Comparison of ENCODE assay signal across 7 cellular contexts in genomic region chr1:7954683-7955082, GRCh38. TPM values are rescaled to one million over a fixed set of nuclear protein-coding genes. Genes with fewer than 3 reads are reported as not detected.
DNase-seq lines count a peak whose midpoint lies in the region; ATAC-seq, FAIRE-seq and TF ChIP-seq lines count a peak whose summit lies in the region.

No MANE protein-coding gene starts in this region.

- peaks cover 0 to 3% (median 0%) of the 10 kb centered on the region in 3 donors for H3K27me3 ChIP-seq in skeletal muscle tissue (ENCODE audit: control insufficient read depth in 3 of 3, insufficient read depth in 3 of 3, low read length in 3 of 3)

- H3K9me3 ChIP-seq in skeletal muscle tissue (ENCODE audit: control insufficient read depth in 3 of 3, low read length in 3 of 3), result no peaks in the 10 kb centered on the region

- no peaks in the 10 kb centered on the region for H3K36me3 ChIP-seq in skeletal muscle tissue (ENCODE audit: control insufficient read depth in 3 of 3, insufficient read depth in 3 of 3, low read length in 3 of 3)

- H3K4me3 ChIP-seq in GM12865 (ENCODE audit: low read depth, low read length) (peak overlapping the region; percentile 99), skeletal muscle tissue (ENCODE audit: low read length in 3 of 3) (peak overlapping the region; percentile 85 to 96 (median 87))

- no peak for TF ChIP-seq CTCF in GM12865 (IDR thresholded peaks at IDR 0.05; ENCODE audit: insufficient read depth, low read depth, low read length, missing control alignments)

- FAIRE-seq in HTR-8/SVneo (lab: Jason Lieb, UNC), result no peak

- peaks cover 2 to 7% (median 6%) of the 10 kb centered on the region in 3 donors for H3K4me1 ChIP-seq in skeletal muscle tissue (ENCODE audit: control insufficient read depth in 3 of 3, insufficient read depth in 3 of 3, low read length in 3 of 3)

- ATAC-seq in HG03045 (IDR thresholded peaks at IDR 0.05; ENCODE audit: unreplicated experiment) (no peak), HG02798 (IDR thresholded peaks at IDR 0.05; ENCODE audit: poor library complexity, unreplicated experiment) (no peak)

- DNase-seq in GM12865 (ENCODE audit: low read depth) (peak; percentile 18), RPMI8226 (peak; percentile 21), epithelial cell of prostate (ENCODE audit: low read depth, low spot score) (no peak), HTR-8/SVneo (ENCODE audit: insufficient read length, low spot score) (no peak)

- peak overlapping the region; percentile 93 to 99 (median 97) for H3K9ac ChIP-seq in skeletal muscle tissue (ENCODE audit: low read depth in 1 of 3, low read length in 3 of 3)

- H3K27ac ChIP-seq in epithelial cell of prostate (peak overlapping the region; percentile 40), skeletal muscle tissue (ENCODE audit: low read depth, low read length) (peak overlapping the region; percentile 83)

RNA-seq across cellular contexts. Expression of gene PARK7, which starts 6.8 kb away (rescaled TPM):
- 261 TPM for total RNA-seq in skeletal muscle tissue

RNA-seq across cellular contexts. Expression of gene TNFRSF9, which starts 14.0 kb away (rescaled TPM):
- under 0.01 TPM for total RNA-seq in skeletal muscle tissue

Comparison
In these comparisons a context has a peak if more than half of its experiments do, and no peak if none do; other contexts are left out.
1. DNase-seq: peak in GM12865 (single experiment) and RPMI8226 (single experiment); none in epithelial cell of prostate (single experiment) and HTR-8/SVneo (single experiment).